13 cellular contexts compared by ENCODE assay signal in the genomic region with DNA sequence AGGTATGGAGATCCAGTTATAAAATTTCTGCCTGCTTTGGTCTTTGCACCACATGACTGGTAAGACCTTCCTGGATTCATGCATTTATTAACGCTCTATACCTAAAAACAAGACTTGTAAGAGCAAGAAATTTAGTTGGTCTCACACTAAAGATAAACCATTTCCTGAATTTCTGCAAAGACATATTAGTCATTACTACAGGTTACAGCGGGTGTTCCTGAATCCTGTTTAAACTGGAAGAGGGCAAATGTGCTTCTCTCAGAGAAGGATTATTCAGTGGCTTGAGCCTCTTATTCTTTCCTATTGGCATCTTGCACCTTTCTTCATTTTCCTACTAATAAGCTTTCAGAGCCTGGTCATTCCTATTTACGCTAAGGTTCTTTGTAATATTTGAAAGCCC.
DNase-seq lines count a peak whose midpoint lies in the region; ATAC-seq and TF ChIP-seq lines count a peak whose summit lies in the region.
"Had no signal": no experiment of that assay in that cellular context is flagged by ENCODE, and none has a peak within 500 bp of the region (broad histone marks: within the 10 kb centered on the region; RNA-seq: fewer than 3 reads in every experiment).

No MANE protein-coding gene starts in this region.

- H3K9me3 ChIP-seq in CD8-positive, alpha-beta memory T cell (ENCODE audit: low read length): no peaks in the 10 kb centered on the region
- H3K9me3 ChIP-seq in mucosa of descending colon: no peaks in the 10 kb centered on the region
- H3K9me3 ChIP-seq: BLaER1 treated with 17β-estradiol and CSF1 and Interleukin-3, amounts not matched to agents 10 nM and 100 nM had no signal

- H3F3A ChIP-seq in GM23338 (replicated peaks; ENCODE audit: low read depth): no peaks in the 10 kb centered on the region

- CTCF ChIA-PET in RWPE1 (lab: Yijun Ruan, JAX): interaction anchor here (0.7 kb wide), 1 partner anchor 81 kb away, joined by 3 read pairs; no protein-coding TSS in a partner anchor
- CTCF ChIA-PET in CD8-positive, alpha-beta memory T cell (lab: Charles Lee): no interaction called here

- H3K27ac ChIP-seq in GM23338 (ENCODE audit: low read depth): no peak overlapping the region
- H3K27ac ChIP-seq in RWPE1: no peak overlapping the region
- peak overlapping the region; percentile 23 for H3K27ac ChIP-seq in foreskin keratinocyte
- no peak overlapping the region for H3K27ac ChIP-seq in CD8-positive, alpha-beta memory T cell (ENCODE audit: low read depth, low read length)
- H3K27ac ChIP-seq: BLaER1 treated with 17β-estradiol and CSF1 and Interleukin-3, amounts not matched to agents 10 nM and 100 nM had no signal

- H3K4me3 Mint-ChIP-seq in GM23338: no peak overlapping the region
- H3K4me3 Mint-ChIP-seq in CD8-positive, alpha-beta memory T cell: no peak overlapping the region
- H3K4me3 Mint-ChIP-seq: CD4-positive, alpha-beta T cell had no signal

- no peaks in the 10 kb centered on the region for H3K9me3 Mint-ChIP-seq in GM23338
- H3K9me3 Mint-ChIP-seq in CD8-positive, alpha-beta memory T cell: peaks cover 0 to 22% (median 5%) of the 10 kb centered on the region in 5 donors

- H3K36me3 ChIP-seq in GM23338 (ENCODE audit: insufficient read depth) (no peaks in the 10 kb centered on the region), mucosa of descending colon (ENCODE audit: low read depth) (no peaks in the 10 kb centered on the region)
- H3K36me3 ChIP-seq in CD8-positive, alpha-beta memory T cell (ENCODE audit: insufficient read depth, low read length): no peaks in the 10 kb centered on the region
- H3K36me3 ChIP-seq: BLaER1 treated with 17β-estradiol and CSF1 and Interleukin-3, amounts not matched to agents 10 nM and 100 nM had no signal

- H2AFZ ChIP-seq in GM23338: peak overlapping the region; percentile 2; the same call in 1 of the 2 replicates

- H3K79me2 ChIP-seq in GM23338 (replicated peaks; ENCODE audit: insufficient read depth): no peaks in the 10 kb centered on the region

- H3K4me3 ChIP-seq in GM23338 (no peak overlapping the region), choroid plexus epithelial cell (ENCODE audit: low read depth, low read length) (no peak overlapping the region), mucosa of descending colon (no peak overlapping the region)
- no peak overlapping the region for H3K4me3 ChIP-seq in CD8-positive, alpha-beta memory T cell (ENCODE audit: low read length)
- H3K4me3 ChIP-seq: BLaER1 treated with 17β-estradiol and CSF1 and Interleukin-3, amounts not matched to agents 10 nM and 100 nM had no signal

- H3K27me3 Mint-ChIP-seq in GM23338 (ENCODE audit: insufficient read depth, low read depth, poor library complexity): peaks cover 2% of the 10 kb centered on the region
- no peaks in the 10 kb centered on the region for H3K27me3 Mint-ChIP-seq in CD8-positive, alpha-beta memory T cell
- H3K27me3 Mint-ChIP-seq: CD4-positive, alpha-beta T cell had no signal

- ATAC-seq in GM23338 (no peak), foreskin keratinocyte (peak; percentile 98), mucosa of descending colon (no peak)
- ATAC-seq: HepG2 had no signal

- H3K36me3 Mint-ChIP-seq in GM23338 (ENCODE audit: low read depth): no peaks in the 10 kb centered on the region
- no peaks in the 10 kb centered on the region for H3K36me3 Mint-ChIP-seq in CD8-positive, alpha-beta memory T cell

- POLR2A ChIA-PET in RWPE1 (lab: Yijun Ruan, JAX; ENCODE audit: low non-redundant PET): no interaction called here
- POLR2A ChIA-PET in CD8-positive, alpha-beta memory T cell (lab: Charles Lee): no interaction called here

- DNase-seq in GM23338 (ENCODE audit: low spot score) (no peak), RWPE1 (ENCODE audit: low spot score) (peak; percentile 32), choroid plexus epithelial cell (ENCODE audit: low read depth) (peak; percentile 13), foreskin keratinocyte (peak; percentile 60 to 77), mucosa of descending colon (no peak)
- DNase-seq in activated CD4-positive, CD25-positive, alpha-beta regulatory T cell (lab: John Stamatoyannopoulos, UW): no peak
- no peak for DNase-seq in CD8-positive, alpha-beta memory T cell
- DNase-seq: ACHN; CD4-positive, alpha-beta T cell; GF-D8; H7 had no signal

- no peaks in the 10 kb centered on the region for H3K27me3 ChIP-seq in GM23338 (ENCODE audit: insufficient read depth)
- H3K27me3 ChIP-seq in foreskin keratinocyte: no peaks in the 10 kb centered on the region
- no peaks in the 10 kb centered on the region for H3K27me3 ChIP-seq in CD8-positive, alpha-beta memory T cell (ENCODE audit: insufficient read depth, low read length, poor library complexity, severe bottlenecking)
- H3K27me3 ChIP-seq: BLaER1 treated with 17β-estradiol and CSF1 and Interleukin-3, amounts not matched to agents 10 nM and 100 nM had no signal

- no peak for TF ChIP-seq CTCF in GM23338 (conservative IDR thresholded peaks at IDR 0.05; ENCODE audit: low read depth in 2 of 2)
- no peak for TF ChIP-seq CTCF in RWPE1 (conservative IDR thresholded peaks at IDR 0.05; ENCODE audit: low read depth)
- TF ChIP-seq CTCF in choroid plexus epithelial cell (conservative IDR thresholded peaks at IDR 0.05; ENCODE audit: low read depth, low read length): no peak
- no peak for TF ChIP-seq CTCF in foreskin keratinocyte (conservative IDR thresholded peaks at IDR 0.05)
- no peak for TF ChIP-seq CTCF in mucosa of descending colon (IDR thresholded peaks at IDR 0.05)

- no peaks in the 10 kb centered on the region; the same call in 1 of the 2 replicates for H3K9me2 ChIP-seq in GM23338 (ENCODE audit: insufficient read depth)

- H3K4me1 ChIP-seq in GM23338 (ENCODE audit: insufficient read depth) (no peaks in the 10 kb centered on the region), foreskin keratinocyte (peaks cover 6% of the 10 kb centered on the region), mucosa of descending colon (ENCODE audit: low read depth) (no peaks in the 10 kb centered on the region)
- no peaks in the 10 kb centered on the region for H3K4me1 ChIP-seq in CD8-positive, alpha-beta memory T cell (ENCODE audit: insufficient read depth, low read length)
- H3K4me1 ChIP-seq: BLaER1 treated with 17β-estradiol and CSF1 and Interleukin-3, amounts not matched to agents 10 nM and 100 nM had no signal

- H3K27ac Mint-ChIP-seq in GM23338: no peak overlapping the region
- H3K27ac Mint-ChIP-seq in CD8-positive, alpha-beta memory T cell: no peak overlapping the region
- H3K27ac Mint-ChIP-seq: CD4-positive, alpha-beta T cell had no signal

- intact Hi-C loops in mucosa of descending colon (cut with DNase I, micrococcal nuclease): no loop called here

- no peaks in the 10 kb centered on the region for H4K20me1 ChIP-seq in GM23338 (replicated peaks; ENCODE audit: insufficient read depth)
- H4K20me1 ChIP-seq: BLaER1 treated with 17β-estradiol and CSF1 and Interleukin-3, amounts not matched to agents 10 nM and 100 nM had no signal

- H3K4me2 ChIP-seq in GM23338: no peak overlapping the region
- H3K4me2 ChIP-seq: BLaER1 treated with 17β-estradiol and CSF1 and Interleukin-3, amounts not matched to agents 10 nM and 100 nM had no signal

- H3K4me1 Mint-ChIP-seq in GM23338: no peaks in the 10 kb centered on the region; the same call in 2 of the 3 replicates
- no peaks in the 10 kb centered on the region for H3K4me1 Mint-ChIP-seq in CD8-positive, alpha-beta memory T cell

TF ChIP-seq in GM23338, 12 proteins besides CTCF, POLR2A, EP300 and RAD21 (continues in another document):
- TF ChIP-seq EZH2phosphoT487 (IDR thresholded peaks at IDR 0.05; ENCODE audit: unreplicated experiment) (no peak), JUNB (IDR thresholded peaks at IDR 0.05; ENCODE audit: unreplicated experiment) (no peak), STAT1 (IDR thresholded peaks at IDR 0.05; ENCODE audit: unreplicated experiment) (no peak), ZNF114 (CRISPR knock-in tag; IDR thresholded peaks at IDR 0.05) (no peak), CREB1 (CRISPR knock-in tag; IDR thresholded peaks at IDR 0.05; ENCODE audit: low read depth) (no peak), EZH2 (IDR thresholded peaks at IDR 0.05; ENCODE audit: low read depth, unreplicated experiment) (no peak), POLR2AphosphoS5 (IDR thresholded peaks at IDR 0.05; ENCODE audit: low read depth) (no peak), NANOG (IDR thresholded peaks at IDR 0.05; ENCODE audit: borderline replicate concordance) (no peak)
- TF ChIP-seq, protein P1, sequence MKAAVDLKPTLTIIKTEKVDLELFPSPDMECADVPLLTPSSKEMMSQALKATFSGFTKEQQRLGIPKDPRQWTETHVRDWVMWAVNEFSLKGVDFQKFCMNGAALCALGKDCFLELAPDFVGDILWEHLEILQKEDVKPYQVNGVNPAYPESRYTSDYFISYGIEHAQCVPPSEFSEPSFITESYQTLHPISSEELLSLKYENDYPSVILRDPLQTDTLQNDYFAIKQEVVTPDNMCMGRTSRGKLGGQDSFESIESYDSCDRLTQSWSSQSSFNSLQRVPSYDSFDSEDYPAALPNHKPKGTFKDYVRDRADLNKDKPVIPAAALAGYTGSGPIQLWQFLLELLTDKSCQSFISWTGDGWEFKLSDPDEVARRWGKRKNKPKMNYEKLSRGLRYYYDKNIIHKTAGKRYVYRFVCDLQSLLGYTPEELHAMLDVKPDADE (IDR thresholded peaks at IDR 0.05): no peak
- TF ChIP-seq, protein P2, sequence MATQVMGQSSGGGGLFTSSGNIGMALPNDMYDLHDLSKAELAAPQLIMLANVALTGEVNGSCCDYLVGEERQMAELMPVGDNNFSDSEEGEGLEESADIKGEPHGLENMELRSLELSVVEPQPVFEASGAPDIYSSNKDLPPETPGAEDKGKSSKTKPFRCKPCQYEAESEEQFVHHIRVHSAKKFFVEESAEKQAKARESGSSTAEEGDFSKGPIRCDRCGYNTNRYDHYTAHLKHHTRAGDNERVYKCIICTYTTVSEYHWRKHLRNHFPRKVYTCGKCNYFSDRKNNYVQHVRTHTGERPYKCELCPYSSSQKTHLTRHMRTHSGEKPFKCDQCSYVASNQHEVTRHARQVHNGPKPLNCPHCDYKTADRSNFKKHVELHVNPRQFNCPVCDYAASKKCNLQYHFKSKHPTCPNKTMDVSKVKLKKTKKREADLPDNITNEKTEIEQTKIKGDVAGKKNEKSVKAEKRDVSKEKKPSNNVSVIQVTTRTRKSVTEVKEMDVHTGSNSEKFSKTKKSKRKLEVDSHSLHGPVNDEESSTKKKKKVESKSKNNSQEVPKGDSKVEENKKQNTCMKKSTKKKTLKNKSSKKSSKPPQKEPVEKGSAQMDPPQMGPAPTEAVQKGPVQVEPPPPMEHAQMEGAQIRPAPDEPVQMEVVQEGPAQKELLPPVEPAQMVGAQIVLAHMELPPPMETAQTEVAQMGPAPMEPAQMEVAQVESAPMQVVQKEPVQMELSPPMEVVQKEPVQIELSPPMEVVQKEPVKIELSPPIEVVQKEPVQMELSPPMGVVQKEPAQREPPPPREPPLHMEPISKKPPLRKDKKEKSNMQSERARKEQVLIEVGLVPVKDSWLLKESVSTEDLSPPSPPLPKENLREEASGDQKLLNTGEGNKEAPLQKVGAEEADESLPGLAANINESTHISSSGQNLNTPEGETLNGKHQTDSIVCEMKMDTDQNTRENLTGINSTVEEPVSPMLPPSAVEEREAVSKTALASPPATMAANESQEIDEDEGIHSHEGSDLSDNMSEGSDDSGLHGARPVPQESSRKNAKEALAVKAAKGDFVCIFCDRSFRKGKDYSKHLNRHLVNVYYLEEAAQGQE (IDR thresholded peaks at IDR 0.05; ENCODE audit: unreplicated experiment): no peak

Comparison
In these comparisons a context has a peak if more than half of its experiments do, and no peak if none do; other contexts are left out.
1. DNase-seq: peak in RWPE1 (single experiment), choroid plexus epithelial cell (single experiment) and foreskin keratinocyte (2 of 2); none in GM23338 (single experiment), activated CD4-positive, CD25-positive, alpha-beta regulatory T cell (0 of 4), CD8-positive, alpha-beta memory T cell (0 of 5) and mucosa of descending colon (0 of 3).